Comparison of ENCODE assay signal across 2 cellular contexts in the genomic region with DNA sequence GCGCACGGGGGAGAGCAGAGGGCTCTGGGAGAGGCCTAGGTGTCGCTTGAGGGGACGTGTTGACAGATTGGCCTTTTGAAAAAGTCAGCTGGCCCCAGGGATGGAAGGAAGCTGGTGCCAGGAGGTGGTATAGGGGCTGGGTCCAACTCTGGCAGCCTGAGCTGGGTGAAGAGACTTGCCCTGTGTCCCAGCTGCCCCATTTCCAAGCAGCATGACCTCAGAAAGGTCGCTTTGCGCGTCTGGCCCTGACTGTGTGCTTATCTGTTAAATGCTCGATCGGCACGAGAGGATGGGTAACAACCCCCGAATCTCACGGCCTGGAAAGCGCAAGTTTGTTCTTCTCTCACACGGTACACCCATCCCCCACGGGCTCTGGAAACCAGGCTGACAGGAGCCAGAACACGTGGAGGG.
TF ChIP-seq lines count a peak whose summit lies in the region.

No MANE protein-coding gene starts in this region.

TF ChIP-seq in H1, 55 proteins besides CTCF, POLR2A, EP300 and RAD21:
- TF ChIP-seq RXRA (IDR thresholded peaks at IDR 0.05; ENCODE audit: insufficient read depth, low read depth, low read length) (no peak), NRF1 (IDR thresholded peaks at IDR 0.05; ENCODE audit: low read depth, low read length) (no peak), ASH2L (IDR thresholded peaks at IDR 0.05; ENCODE audit: low read length) (no peak), PHF8 (conservative IDR thresholded peaks at IDR 0.05; ENCODE audit: low read depth, low read length) (no peak), SIX5 (IDR thresholded peaks at IDR 0.05; ENCODE audit: low read depth, low read length) (no peak)
- TF ChIP-seq, protein P1, sequence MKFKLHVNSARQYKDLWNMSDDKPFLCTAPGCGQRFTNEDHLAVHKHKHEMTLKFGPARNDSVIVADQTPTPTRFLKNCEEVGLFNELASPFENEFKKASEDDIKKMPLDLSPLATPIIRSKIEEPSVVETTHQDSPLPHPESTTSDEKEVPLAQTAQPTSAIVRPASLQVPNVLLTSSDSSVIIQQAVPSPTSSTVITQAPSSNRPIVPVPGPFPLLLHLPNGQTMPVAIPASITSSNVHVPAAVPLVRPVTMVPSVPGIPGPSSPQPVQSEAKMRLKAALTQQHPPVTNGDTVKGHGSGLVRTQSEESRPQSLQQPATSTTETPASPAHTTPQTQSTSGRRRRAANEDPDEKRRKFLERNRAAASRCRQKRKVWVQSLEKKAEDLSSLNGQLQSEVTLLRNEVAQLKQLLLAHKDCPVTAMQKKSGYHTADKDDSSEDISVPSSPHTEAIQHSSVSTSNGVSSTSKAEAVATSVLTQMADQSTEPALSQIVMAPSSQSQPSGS (IDR thresholded peaks at IDR 0.05; ENCODE audit: low read length), result no peak

TF ChIP-seq in SK-N-SH treated with all-trans-retinoic acid at 6 μM for 48 hours, 23 proteins besides CTCF, POLR2A, EP300 and RAD21:
- no peak for TF ChIP-seq CSDC2 (CRISPR knock-in tag; IDR thresholded peaks at IDR 0.05)
- TF ChIP-seq ARNTL (CRISPR knock-in tag; IDR thresholded peaks at IDR 0.05; ENCODE audit: borderline replicate concordance, low read depth), result no peak
- TF ChIP-seq ZNF8 (CRISPR knock-in tag; IDR thresholded peaks at IDR 0.05), result no peak
- no peak for TF ChIP-seq OSR1 (CRISPR knock-in tag; IDR thresholded peaks at IDR 0.05)
- TF ChIP-seq ZFP30 (CRISPR knock-in tag; IDR thresholded peaks at IDR 0.05), result no peak
- no peak for TF ChIP-seq ZFP3 (CRISPR knock-in tag; IDR thresholded peaks at IDR 0.05)
- no peak for TF ChIP-seq GLIS3 (CRISPR knock-in tag; IDR thresholded peaks at IDR 0.05)
- no peak for TF ChIP-seq RARB (CRISPR knock-in tag; IDR thresholded peaks at IDR 0.05)
- no peak for TF ChIP-seq PPARA (CRISPR knock-in tag; IDR thresholded peaks at IDR 0.05; ENCODE audit: borderline replicate concordance)
- no peak for TF ChIP-seq TOX (CRISPR knock-in tag; IDR thresholded peaks at IDR 0.05; ENCODE audit: borderline replicate concordance)
- TF ChIP-seq, protein P2, sequence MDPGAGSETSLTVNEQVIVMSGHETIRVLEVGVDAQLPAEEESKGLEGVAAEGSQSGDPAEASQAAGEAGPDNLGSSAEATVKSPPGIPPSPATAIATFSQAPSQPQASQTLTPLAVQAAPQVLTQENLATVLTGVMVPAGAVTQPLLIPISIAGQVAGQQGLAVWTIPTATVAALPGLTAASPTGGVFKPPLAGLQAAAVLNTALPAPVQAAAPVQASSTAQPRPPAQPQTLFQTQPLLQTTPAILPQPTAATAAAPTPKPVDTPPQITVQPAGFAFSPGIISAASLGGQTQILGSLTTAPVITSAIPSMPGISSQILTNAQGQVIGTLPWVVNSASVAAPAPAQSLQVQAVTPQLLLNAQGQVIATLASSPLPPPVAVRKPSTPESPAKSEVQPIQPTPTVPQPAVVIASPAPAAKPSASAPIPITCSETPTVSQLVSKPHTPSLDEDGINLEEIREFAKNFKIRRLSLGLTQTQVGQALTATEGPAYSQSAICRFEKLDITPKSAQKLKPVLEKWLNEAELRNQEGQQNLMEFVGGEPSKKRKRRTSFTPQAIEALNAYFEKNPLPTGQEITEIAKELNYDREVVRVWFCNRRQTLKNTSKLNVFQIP (CRISPR knock-in tag; IDR thresholded peaks at IDR 0.05; ENCODE audit: borderline replicate concordance, low read depth), result no peak
- no peak for TF ChIP-seq TCF4 (CRISPR knock-in tag; IDR thresholded peaks at IDR 0.05; ENCODE audit: borderline replicate concordance)
- no peak for TF ChIP-seq ISL1 (CRISPR knock-in tag; IDR thresholded peaks at IDR 0.05)
- TF ChIP-seq, protein P3, sequence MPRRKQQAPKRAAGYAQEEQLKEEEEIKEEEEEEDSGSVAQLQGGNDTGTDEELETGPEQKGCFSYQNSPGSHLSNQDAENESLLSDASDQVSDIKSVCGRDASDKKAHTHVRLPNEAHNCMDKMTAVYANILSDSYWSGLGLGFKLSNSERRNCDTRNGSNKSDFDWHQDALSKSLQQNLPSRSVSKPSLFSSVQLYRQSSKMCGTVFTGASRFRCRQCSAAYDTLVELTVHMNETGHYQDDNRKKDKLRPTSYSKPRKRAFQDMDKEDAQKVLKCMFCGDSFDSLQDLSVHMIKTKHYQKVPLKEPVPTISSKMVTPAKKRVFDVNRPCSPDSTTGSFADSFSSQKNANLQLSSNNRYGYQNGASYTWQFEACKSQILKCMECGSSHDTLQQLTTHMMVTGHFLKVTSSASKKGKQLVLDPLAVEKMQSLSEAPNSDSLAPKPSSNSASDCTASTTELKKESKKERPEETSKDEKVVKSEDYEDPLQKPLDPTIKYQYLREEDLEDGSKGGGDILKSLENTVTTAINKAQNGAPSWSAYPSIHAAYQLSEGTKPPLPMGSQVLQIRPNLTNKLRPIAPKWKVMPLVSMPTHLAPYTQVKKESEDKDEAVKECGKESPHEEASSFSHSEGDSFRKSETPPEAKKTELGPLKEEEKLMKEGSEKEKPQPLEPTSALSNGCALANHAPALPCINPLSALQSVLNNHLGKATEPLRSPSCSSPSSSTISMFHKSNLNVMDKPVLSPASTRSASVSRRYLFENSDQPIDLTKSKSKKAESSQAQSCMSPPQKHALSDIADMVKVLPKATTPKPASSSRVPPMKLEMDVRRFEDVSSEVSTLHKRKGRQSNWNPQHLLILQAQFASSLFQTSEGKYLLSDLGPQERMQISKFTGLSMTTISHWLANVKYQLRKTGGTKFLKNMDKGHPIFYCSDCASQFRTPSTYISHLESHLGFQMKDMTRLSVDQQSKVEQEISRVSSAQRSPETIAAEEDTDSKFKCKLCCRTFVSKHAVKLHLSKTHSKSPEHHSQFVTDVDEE (CRISPR knock-in tag; IDR thresholded peaks at IDR 0.05), result no peak
TF ChIP-seq in SK-N-SH treated with all-trans-retinoic acid at 6 μM for 48 hours: peak in this region for 0.
